28 cellular contexts compared by ENCODE assay signal in the genomic region with DNA sequence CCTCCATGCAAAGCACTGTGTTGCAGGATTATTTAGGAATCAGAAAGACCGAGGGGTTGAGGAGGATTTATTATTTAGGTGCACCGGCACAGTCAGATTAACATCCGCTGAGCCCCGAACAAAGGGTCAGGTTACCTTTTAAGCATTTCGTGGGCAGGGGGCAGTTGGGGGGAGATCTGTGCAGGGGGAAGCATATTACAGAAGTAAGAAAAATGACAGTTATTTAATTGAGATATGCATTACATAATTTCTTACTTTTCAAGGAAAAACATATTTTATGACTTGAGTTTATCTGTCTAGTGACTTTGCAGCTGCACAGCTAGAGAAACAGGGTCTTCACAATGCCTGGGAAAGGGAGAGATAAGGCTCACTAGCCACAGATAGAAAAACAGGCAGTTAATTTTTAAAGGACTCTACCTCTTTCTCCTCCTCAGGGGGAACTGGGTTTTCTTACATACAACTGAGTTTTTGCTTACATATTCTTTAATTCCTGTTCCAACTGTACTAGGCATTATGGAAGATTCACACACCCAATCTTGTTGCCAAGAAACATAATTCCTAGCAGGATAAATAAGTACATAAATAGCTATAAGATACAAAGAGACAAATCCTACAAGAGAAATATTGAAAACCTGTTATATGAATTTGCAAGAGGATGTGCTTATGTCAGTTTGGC. TPM values are rescaled to one million over a fixed set of nuclear protein-coding genes. Genes with fewer than 3 reads are reported as not detected.
DNase-seq lines count a peak whose midpoint lies in the region; ATAC-seq, FAIRE-seq and TF ChIP-seq lines count a peak whose summit lies in the region.
"Had no signal": no experiment of that assay in that cellular context is flagged by ENCODE, and none has a peak within 500 bp of the region (broad histone marks: within the 10 kb centered on the region; RNA-seq: fewer than 3 reads in every experiment).

No MANE protein-coding gene starts in this region.

- peak overlapping the region; percentile 4 to 9 for H3K4me3 Mint-ChIP-seq in activated T-cell treated with anti-CD3 and anti-CD28 coated beads, Interleukin-2, amount 50 U/mL, for 72 hours
- H3K4me3 Mint-ChIP-seq in GM23338 (no peak overlapping the region), activated B cell treated with CpG ODN at 0.5 μM for 24 hours (peak overlapping the region; percentile 7), nephron progenitor cell (peak overlapping the region; percentile 46)

- POLR2A ChIA-PET in activated B cell treated with CpG ODN at 0.5 μM for 24 hours (lab: Charles Lee): interaction anchor here (0.6 to 3.5 kb wide), 2 partner anchors 159 to 164 kb away, joined by 6 to 52 read pairs; partner anchors contain the start of gene NCOA7

- no peak for TF ChIP-seq CTCF in GM23338 (conservative IDR thresholded peaks at IDR 0.05; ENCODE audit: low read depth in 2 of 2)
- TF ChIP-seq CTCF in activated B cell treated with CpG ODN at 0.5 μM for 24 hours (IDR thresholded peaks at IDR 0.05): no peak
- no peak for TF ChIP-seq CTCF in nephron progenitor cell (IDR thresholded peaks at IDR 0.05)

- H3K9me2 ChIP-seq in GM23338 (ENCODE audit: insufficient read depth): no peaks in the 10 kb centered on the region

- no peaks in the 10 kb centered on the region for H3K9me3 Mint-ChIP-seq in activated T-cell treated with anti-CD3 and anti-CD28 coated beads, Interleukin-2, amount 50 U/mL, for 72 hours
- peaks cover 16% of the 10 kb centered on the region for H3K9me3 Mint-ChIP-seq in GM23338
- H3K9me3 Mint-ChIP-seq in activated B cell treated with CpG ODN at 0.5 μM for 24 hours: no peaks in the 10 kb centered on the region
- peaks cover 3% of the 10 kb centered on the region for H3K9me3 Mint-ChIP-seq in nephron progenitor cell
- H3K9me3 Mint-ChIP-seq: stimulated activated naive CD8-positive, alpha-beta T cell treated with anti-CD3 and anti-CD28 coated beads, Interleukin-15, amount 100 ng/mL, for 72 hours had no signal

- H3F3A ChIP-seq in GM23338 (replicated peaks; ENCODE audit: low read depth): no peaks in the 10 kb centered on the region

- ATAC-seq in activated T-cell treated with anti-CD3 and anti-CD28 coated beads, Interleukin-2, amount 50 U/mL, for 72 hours (replicated peaks in 1 of 2): no peak
- ATAC-seq in GM23338: no peak
- ATAC-seq in activated B cell treated with CpG ODN at 0.5 μM for 24 hours (ENCODE audit: low read depth): no peak
- ATAC-seq: left colon; stimulated activated naive CD8-positive, alpha-beta T cell treated with anti-CD3 and anti-CD28 coated beads, Interleukin-15, amount 100 ng/mL, for 72 hours had no signal

- no peaks in the 10 kb centered on the region for H3K36me3 Mint-ChIP-seq in activated T-cell treated with anti-CD3 and anti-CD28 coated beads, Interleukin-2, amount 50 U/mL, for 72 hours (ENCODE audit: insufficient read depth in 2 of 2)
- H3K36me3 Mint-ChIP-seq in GM23338 (ENCODE audit: low read depth) (peaks cover 5% of the 10 kb centered on the region; the same call in 2 of the 3 replicates), activated B cell treated with CpG ODN at 0.5 μM for 24 hours (ENCODE audit: low read depth) (no peaks in the 10 kb centered on the region), nephron progenitor cell (ENCODE audit: low read depth) (no peaks in the 10 kb centered on the region)

- H4K20me1 ChIP-seq in GM23338 (replicated peaks; ENCODE audit: insufficient read depth): no peaks in the 10 kb centered on the region

- intact Hi-C loops in activated B cell treated with CpG ODN at 0.5 μM for 24 hours (cut with micrococcal nuclease): loop anchor here (5.0 kb wide), 1 partner anchor 98 kb away; no protein-coding TSS in a partner anchor

- no peak for DNase-seq in activated T-cell treated with anti-CD3 and anti-CD28 coated beads, Interleukin-2, amount 50 U/mL, for 72 hours
- DNase-seq in activated T-cell treated with anti-CD3 and anti-CD28 coated beads for 4 hours (no peak), GM23338 (ENCODE audit: low spot score) (no peak), activated B cell treated with CpG ODN at 0.5 μM for 24 hours (no peak), nephron progenitor cell (no peak), DMS 273 (lab: John Stamatoyannopoulos, UW; ENCODE audit: unreplicated experiment) (no peak), RCC 7860 (ENCODE audit: low spot score) (no peak), GM19238 (ENCODE audit: insufficient read length, low spot score) (no peak)
- DNase-seq: activated CD4-positive, CD25-positive, alpha-beta regulatory T cell treated with anti-CD3 and anti-CD28 coated beads, Interleukin-2, amount 50 U/mL, for 72 hours; cortex of kidney; DMS79; head of caudate nucleus; left colon; NCI-H1694; NCI-H2227 treated with DMSO at 0.1 percent for 48 hours; NCI-H748 treated with DMSO at 0.1 percent for 48 hours; SIG-M5; small intestine; stimulated activated CD4-positive, alpha-beta T cell treated with anti-CD3 and anti-CD28 coated beads, Interleukin-2, amount 100 ng/mL, for 48 hours; stimulated activated naive CD8-positive, alpha-beta T cell treated with anti-CD3 and anti-CD28 coated beads, Interleukin-15, amount 100 ng/mL, for 72 hours; T-helper 9 cell; transverse colon had no signal

- H3K27ac ChIP-seq in GM23338 (ENCODE audit: low read depth): no peak overlapping the region
- H3K27ac ChIP-seq: KMS-11, PC-9, transverse colon had no signal

- no peaks in the 10 kb centered on the region for H3K4me1 Mint-ChIP-seq in activated T-cell treated with anti-CD3 and anti-CD28 coated beads, Interleukin-2, amount 50 U/mL, for 72 hours (ENCODE audit: low read depth)
- peaks cover 8% of the 10 kb centered on the region for H3K4me1 Mint-ChIP-seq in GM23338
- H3K4me1 Mint-ChIP-seq in activated B cell treated with CpG ODN at 0.5 μM for 24 hours: no peaks in the 10 kb centered on the region
- H3K4me1 Mint-ChIP-seq in nephron progenitor cell: no peaks in the 10 kb centered on the region
- H3K4me1 Mint-ChIP-seq: stimulated activated naive CD8-positive, alpha-beta T cell treated with anti-CD3 and anti-CD28 coated beads, Interleukin-15, amount 100 ng/mL, for 72 hours had no signal

- no peak for FAIRE-seq in RCC 7860 (lab: Jason Lieb, UNC)
- FAIRE-seq: bronchial epithelial cell, endometrium, GM12891, H1, small intestine had no signal

- H3K27ac Mint-ChIP-seq in activated T-cell treated with anti-CD3 and anti-CD28 coated beads, Interleukin-2, amount 50 U/mL, for 72 hours: no peak overlapping the region
- no peak overlapping the region for H3K27ac Mint-ChIP-seq in GM23338
- H3K27ac Mint-ChIP-seq in activated B cell treated with CpG ODN at 0.5 μM for 24 hours: no peak overlapping the region
- H3K27ac Mint-ChIP-seq in nephron progenitor cell: no peak overlapping the region
- H3K27ac Mint-ChIP-seq: stimulated activated naive CD8-positive, alpha-beta T cell treated with anti-CD3 and anti-CD28 coated beads, Interleukin-15, amount 100 ng/mL, for 72 hours had no signal

- no peak overlapping the region for H3K4me2 ChIP-seq in GM23338
- H3K4me2 ChIP-seq: KMS-11 had no signal

- no peaks in the 10 kb centered on the region for H3K36me3 ChIP-seq in GM23338 (ENCODE audit: insufficient read depth)
- H3K36me3 ChIP-seq: transverse colon had no signal

- no peak overlapping the region for H3K4me3 ChIP-seq in GM23338
- H3K4me3 ChIP-seq: PC-9, transverse colon had no signal

- peaks cover 13% of the 10 kb centered on the region for H3K4me1 ChIP-seq in GM23338 (ENCODE audit: insufficient read depth)

- no peaks in the 10 kb centered on the region for H3K27me3 ChIP-seq in GM23338 (ENCODE audit: insufficient read depth)
- H3K27me3 ChIP-seq: transverse colon had no signal

- H3K27me3 Mint-ChIP-seq in activated T-cell treated with anti-CD3 and anti-CD28 coated beads, Interleukin-2, amount 50 U/mL, for 72 hours (ENCODE audit: low read depth): peaks cover 27% of the 10 kb centered on the region
- peaks cover 3% of the 10 kb centered on the region for H3K27me3 Mint-ChIP-seq in GM23338 (ENCODE audit: insufficient read depth, low read depth, poor library complexity)
- H3K27me3 Mint-ChIP-seq in activated B cell treated with CpG ODN at 0.5 μM for 24 hours: peaks cover 3% of the 10 kb centered on the region
- peaks cover 10% of the 10 kb centered on the region for H3K27me3 Mint-ChIP-seq in nephron progenitor cell (ENCODE audit: low read depth, poor library complexity)

- H3K79me2 ChIP-seq in GM23338 (replicated peaks; ENCODE audit: insufficient read depth): no peaks in the 10 kb centered on the region

- CTCF ChIA-PET in activated B cell treated with CpG ODN at 0.5 μM for 24 hours (lab: Charles Lee): interaction anchor here (1.6 to 4.1 kb wide), 2 partner anchors 20 to 165 kb away, joined by 11 to 57 read pairs; partner anchors contain the start of gene NCOA7

- peak overlapping the region; percentile 32 for H2AFZ ChIP-seq in GM23338
- H2AFZ ChIP-seq: PC-9 had no signal

TF ChIP-seq in GM23338, 12 proteins besides CTCF, POLR2A, EP300 and RAD21 (continues in another document):
- no peak for TF ChIP-seq EZH2 (IDR thresholded peaks at IDR 0.05; ENCODE audit: low read depth, unreplicated experiment)

RNA-seq across cellular contexts. Expression of gene HINT3, which starts 1.7 kb away (rescaled TPM):
- total RNA-seq in activated T-cell treated with anti-CD3 and anti-CD28 coated beads, Interleukin-2, amount 50 U/mL, for 72 hours: 10 to 100 TPM; 15.2 to 19.3 TPM
- total RNA-seq in GM23338 (2014; rRNA removed; shearing (Covaris generic)): 8.0 and 10.3 TPM in 2 replicates
- 1.8 and 1.9 TPM in 2 replicates for polyA plus RNA-seq in GM23338 (2016; fragmentation: Nextera tagmentation; extraction: Ambion mirVana)
- 10.6 and 11.1 TPM in 2 replicates for total RNA-seq in activated B cell treated with CpG ODN at 0.5 μM for 24 hours

RNA-seq across cellular contexts. Expression of gene TRMT11, which starts 31.5 kb away (rescaled TPM):
- total RNA-seq in activated T-cell treated with anti-CD3 and anti-CD28 coated beads, Interleukin-2, amount 50 U/mL, for 72 hours: 10 to 100 TPM; 29.1 to 29.9 TPM
- total RNA-seq in GM23338 (2014; rRNA removed; shearing (Covaris generic)): 44.5 and 49.5 TPM in 2 replicates
- polyA plus RNA-seq in GM23338 (2016; fragmentation: Nextera tagmentation; extraction: Ambion mirVana): 41.9 and 50.9 TPM in 2 replicates
- total RNA-seq in activated B cell treated with CpG ODN at 0.5 μM for 24 hours: 24.6 and 33.4 TPM in 2 replicates
